ENCODE assay signal across 8 cellular contexts in genomic region chr2:54560146-54560881, GRCh38.
DNase-seq lines count a peak whose midpoint lies in the region; ATAC-seq and TF ChIP-seq lines count a peak whose summit lies in the region.

No MANE protein-coding gene starts in this region.

- TF ChIP-seq CTCF in endothelial cell (IDR thresholded peaks at IDR 0.05; ENCODE audit: unreplicated experiment), result no peak

- H3K27me3 ChIP-seq in mucosa of stomach (ENCODE audit: control insufficient read depth, insufficient read depth, low read length), result no peaks in the 10 kb centered on the region

- H3K4me3 ChIP-seq in mucosa of stomach (ENCODE audit: low read length), result peak overlapping the region; percentile 61

- no peaks in the 10 kb centered on the region for H3K36me3 ChIP-seq in mucosa of stomach (ENCODE audit: control insufficient read depth, insufficient read depth, low read length)

- H3K9me3 ChIP-seq in mucosa of stomach (ENCODE audit: control insufficient read depth, low read length), result no peaks in the 10 kb centered on the region

- no peaks in the 10 kb centered on the region for H3K27me3 Mint-ChIP-seq in T-helper 1 cell treated with Interleukin-12 subunit alpha and Interleukin-12 subunit beta and Interleukin-4 antibody, amounts not matched to agents 30 μg/mL and 1 μg/mL, for 36 hours (ENCODE audit: low read depth)
- H3K27me3 Mint-ChIP-seq in endothelial cell (ENCODE audit: unreplicated experiment), result peaks cover 40% of the 10 kb centered on the region

- DNase-seq in GM03348 (ENCODE audit: low spot score) (peak; percentile 71), endothelial cell (ENCODE audit: low spot score) (peak; percentile 24), NCI-H2196 (lab: John Stamatoyannopoulos, UW; ENCODE audit: unreplicated experiment) (no peak), NCI-H524 treated with DMSO at 0.1 percent for 48 hours (lab: John Stamatoyannopoulos, UW) (no peak)

- peaks cover 35% of the 10 kb centered on the region for H3K36me3 Mint-ChIP-seq in T-helper 1 cell treated with Interleukin-12 subunit alpha and Interleukin-12 subunit beta and Interleukin-4 antibody, amounts not matched to agents 30 μg/mL and 1 μg/mL, for 36 hours (ENCODE audit: low read depth)
- H3K36me3 Mint-ChIP-seq in endothelial cell (ENCODE audit: low read depth, unreplicated experiment), result peaks cover 26% of the 10 kb centered on the region

- H3K4me1 ChIP-seq in mucosa of stomach (ENCODE audit: control insufficient read depth, insufficient read depth, low read length), result peaks cover 32% of the 10 kb centered on the region

- peak overlapping the region; percentile 90 for H3K4me3 Mint-ChIP-seq in T-helper 1 cell treated with Interleukin-12 subunit alpha and Interleukin-12 subunit beta and Interleukin-4 antibody, amounts not matched to agents 30 μg/mL and 1 μg/mL, for 36 hours
- H3K4me3 Mint-ChIP-seq in endothelial cell (ENCODE audit: unreplicated experiment), result peak overlapping the region; percentile 95

- H3K4me1 Mint-ChIP-seq in T-helper 1 cell treated with Interleukin-12 subunit alpha and Interleukin-12 subunit beta and Interleukin-4 antibody, amounts not matched to agents 30 μg/mL and 1 μg/mL, for 36 hours (ENCODE audit: low read depth), result peaks cover 49% of the 10 kb centered on the region
- peaks cover 73% of the 10 kb centered on the region for H3K4me1 Mint-ChIP-seq in endothelial cell (ENCODE audit: unreplicated experiment)

- H3K9me3 Mint-ChIP-seq in T-helper 1 cell treated with Interleukin-12 subunit alpha and Interleukin-12 subunit beta and Interleukin-4 antibody, amounts not matched to agents 30 μg/mL and 1 μg/mL, for 36 hours, result no peaks in the 10 kb centered on the region
- H3K9me3 Mint-ChIP-seq in endothelial cell (ENCODE audit: unreplicated experiment), result no peaks in the 10 kb centered on the region

- ATAC-seq in GM19463 (IDR thresholded peaks at IDR 0.05; ENCODE audit: unreplicated experiment), result peak; percentile 32
- peak; percentile 44 for ATAC-seq in HG03460 (IDR thresholded peaks at IDR 0.05; ENCODE audit: unreplicated experiment)

- H3K9ac ChIP-seq in mucosa of stomach (ENCODE audit: low read length), result peak overlapping the region; percentile 79

- peak overlapping the region; percentile 87 for H3K27ac Mint-ChIP-seq in T-helper 1 cell treated with Interleukin-12 subunit alpha and Interleukin-12 subunit beta and Interleukin-4 antibody, amounts not matched to agents 30 μg/mL and 1 μg/mL, for 36 hours
- peak overlapping the region; percentile 96 for H3K27ac Mint-ChIP-seq in endothelial cell (ENCODE audit: unreplicated experiment)

Comparison
In these comparisons a context has a peak if more than half of its experiments do, and no peak if none do; other contexts are left out.
1. DNase-seq: peak in GM03348 (single experiment) and endothelial cell (single experiment); none in NCI-H2196 (single experiment) and NCI-H524 treated with DMSO at 0.1 percent for 48 hours (single experiment).